In genomic region chr11:35214181-35214770, GRCh38 we compare ENCODE assay signal across 19 cellular contexts.
DNase-seq lines count a peak whose midpoint lies in the region; ATAC-seq and TF ChIP-seq lines count a peak whose summit lies in the region.
"Had no signal": no experiment of that assay in that cellular context is flagged by ENCODE, and none has a peak within 500 bp of the region (broad histone marks: within the 10 kb centered on the region; RNA-seq: fewer than 3 reads in every experiment).

No MANE protein-coding gene starts in this region.

- peaks cover 8% of the 10 kb centered on the region for H3K9me3 ChIP-seq in upper lobe of right lung
- H3K9me3 ChIP-seq: sigmoid colon had no signal

- H3K27me3 Mint-ChIP-seq in activated naive CD4-positive, alpha-beta T cell treated with anti-CD3 and anti-CD28 coated beads for 36 hours (ENCODE audit: low read depth) = no peaks in the 10 kb centered on the region
- no peaks in the 10 kb centered on the region for H3K27me3 Mint-ChIP-seq in activated CD8-positive, alpha-beta T cell treated with anti-CD3 and anti-CD28 coated beads for 36 hours
- H3K27me3 Mint-ChIP-seq: activated naive CD8-positive, alpha-beta T cell treated with anti-CD3 and anti-CD28 coated beads, Interleukin-2, amount 10 ng/mL, durations not matched to agents 7 days and 5 days had no signal

- peak overlapping the region; percentile 19 for H3K27ac ChIP-seq in upper lobe of right lung
- H3K27ac ChIP-seq: sigmoid colon had no signal

- no peak for TF ChIP-seq CTCF in activated CD8-positive, alpha-beta T cell treated with anti-CD3 and anti-CD28 coated beads for 36 hours (IDR thresholded peaks at IDR 0.05)
- no peak for TF ChIP-seq CTCF in upper lobe of right lung (IDR thresholded peaks at IDR 0.05)

- intact Hi-C loops in activated naive CD4-positive, alpha-beta T cell treated with anti-CD3 and anti-CD28 coated beads for 36 hours (cut with micrococcal nuclease) = loop anchor here (1.0 kb wide), 4 partner anchors 37 to 201 kb away; no protein-coding TSS in a partner anchor
- intact Hi-C loops in activated CD8-positive, alpha-beta T cell treated with anti-CD3 and anti-CD28 coated beads for 36 hours (cut with micrococcal nuclease) = no loop called here
- intact Hi-C loops in upper lobe of right lung (cut with DNase I) = no loop called here

- peaks cover 81% of the 10 kb centered on the region for H3K36me3 Mint-ChIP-seq in activated naive CD4-positive, alpha-beta T cell treated with anti-CD3 and anti-CD28 coated beads for 36 hours (ENCODE audit: low read depth)
- H3K36me3 Mint-ChIP-seq in activated CD8-positive, alpha-beta T cell treated with anti-CD3 and anti-CD28 coated beads for 36 hours (ENCODE audit: low read depth) = peaks cover 94% of the 10 kb centered on the region

- CTCF ChIA-PET in activated naive CD4-positive, alpha-beta T cell treated with anti-CD3 and anti-CD28 coated beads for 36 hours (lab: Charles Lee) = interaction anchor here (0.6 to 0.7 kb wide), 4 partner anchors 10 to 217 kb away, joined by 3 to 4 read pairs (median 3); no protein-coding TSS in a partner anchor
- CTCF ChIA-PET in activated CD8-positive, alpha-beta T cell treated with anti-CD3 and anti-CD28 coated beads for 36 hours (lab: Charles Lee) = interaction anchor here (0.8 to 1.6 kb wide), 3 partner anchors 37 to 178 kb away, joined by 3 to 4 read pairs (median 3); no protein-coding TSS in a partner anchor

- POLR2A ChIA-PET in activated CD8-positive, alpha-beta T cell treated with anti-CD3 and anti-CD28 coated beads for 36 hours (lab: Charles Lee) = interaction anchor here (1.3 kb wide), 1 partner anchor 10 kb away, joined by 4 read pairs; no protein-coding TSS in a partner anchor

- no peak overlapping the region for H3K4me3 ChIP-seq in upper lobe of right lung
- H3K4me3 ChIP-seq: sigmoid colon had no signal

- DNase-seq in activated naive CD4-positive, alpha-beta T cell treated with anti-CD3 and anti-CD28 coated beads for 36 hours = no peak
- DNase-seq in activated naive CD4-positive, alpha-beta T cell treated with Interleukin-2 at 50 U/mL for 16 hours = no peak
- no peak for DNase-seq in activated CD8-positive, alpha-beta T cell treated with anti-CD3 and anti-CD28 coated beads for 36 hours
- DNase-seq in iris pigment epithelial cell (ENCODE audit: low read depth) (peak; percentile 74), upper lobe of right lung (no peak), NCI-H524 treated with DMSO at 0.1 percent for 48 hours (lab: John Stamatoyannopoulos, UW) (no peak), DMS114 treated with DMSO at 0.1 percent for 48 hours (lab: John Stamatoyannopoulos, UW; ENCODE audit: unreplicated experiment) (no peak)
- DNase-seq: activated CD4-positive, alpha-beta T cell treated with anti-CD3 and anti-CD28 coated beads for 1 hour; activated naive CD8-positive, alpha-beta T cell treated with anti-CD3 and anti-CD28 coated beads, Interleukin-2, amount 10 ng/mL, durations not matched to agents 7 days and 5 days; cortex of kidney; KG1; kidney; NCI-H1694; NCI-H69; SHP77; sigmoid colon had no signal

- no peaks in the 10 kb centered on the region for H3K27me3 ChIP-seq in upper lobe of right lung
- H3K27me3 ChIP-seq: sigmoid colon had no signal

- peaks cover 10% of the 10 kb centered on the region for H3K9me3 Mint-ChIP-seq in activated naive CD4-positive, alpha-beta T cell treated with anti-CD3 and anti-CD28 coated beads for 36 hours
- peaks cover 14% of the 10 kb centered on the region for H3K9me3 Mint-ChIP-seq in activated CD8-positive, alpha-beta T cell treated with anti-CD3 and anti-CD28 coated beads for 36 hours
- H3K9me3 Mint-ChIP-seq: type B pancreatic cell had no signal

- peaks cover 62% of the 10 kb centered on the region for H3K4me1 Mint-ChIP-seq in activated naive CD4-positive, alpha-beta T cell treated with anti-CD3 and anti-CD28 coated beads for 36 hours (ENCODE audit: low read depth)
- H3K4me1 Mint-ChIP-seq in activated CD8-positive, alpha-beta T cell treated with anti-CD3 and anti-CD28 coated beads for 36 hours (ENCODE audit: low read depth) = peaks cover 66% of the 10 kb centered on the region
- H3K4me1 Mint-ChIP-seq: nephron had no signal

- H3K36me3 ChIP-seq in upper lobe of right lung = peaks cover 51% of the 10 kb centered on the region

- H3K27ac Mint-ChIP-seq in activated naive CD4-positive, alpha-beta T cell treated with anti-CD3 and anti-CD28 coated beads for 36 hours = peak overlapping the region; percentile 78
- peak overlapping the region; percentile 83 for H3K27ac Mint-ChIP-seq in activated CD8-positive, alpha-beta T cell treated with anti-CD3 and anti-CD28 coated beads for 36 hours
- H3K27ac Mint-ChIP-seq: activated naive CD8-positive, alpha-beta T cell treated with anti-CD3 and anti-CD28 coated beads, Interleukin-2, amount 10 ng/mL, durations not matched to agents 7 days and 5 days; nephron; type B pancreatic cell had no signal

- ATAC-seq in activated CD8-positive, alpha-beta T cell treated with anti-CD3 and anti-CD28 coated beads for 36 hours = no peak
- ATAC-seq in upper lobe of right lung (no peak), GM21723 (IDR thresholded peaks at IDR 0.05; ENCODE audit: unreplicated experiment) (no peak)

- no peak overlapping the region for H3K4me3 Mint-ChIP-seq in activated naive CD4-positive, alpha-beta T cell treated with anti-CD3 and anti-CD28 coated beads for 36 hours
- no peak overlapping the region for H3K4me3 Mint-ChIP-seq in activated CD8-positive, alpha-beta T cell treated with anti-CD3 and anti-CD28 coated beads for 36 hours
- H3K4me3 Mint-ChIP-seq: activated naive CD8-positive, alpha-beta T cell treated with anti-CD3 and anti-CD28 coated beads, Interleukin-2, amount 10 ng/mL, durations not matched to agents 7 days and 5 days; nephron; type B pancreatic cell had no signal

- H3K4me1 ChIP-seq in upper lobe of right lung = peaks cover 8% of the 10 kb centered on the region
